32 cellular contexts compared by ENCODE assay signal in genomic region chrX:15241258-15241657, GRCh38. TPM values are rescaled to one million over a fixed set of nuclear protein-coding genes. Genes with fewer than 3 reads are reported as not detected.
"Had no signal": no experiment of that assay in that cellular context is flagged by ENCODE, and none has a peak within 500 bp of the region (broad histone marks: within the 10 kb centered on the region; RNA-seq: fewer than 3 reads in every experiment).

No MANE protein-coding gene starts in this region.

- H3K9me3 Mint-ChIP-seq: activated B cell treated with CpG ODN at 0.5 μM for 24 hours; activated CD4-positive, alpha-beta memory T cell treated with anti-CD3 and anti-CD28 coated beads for 36 hours; activated naive CD4-positive, alpha-beta T cell treated with anti-CD3 and anti-CD28 coated beads for 36 hours; activated naive CD4-positive, alpha-beta T cell treated with anti-CD3 and anti-CD28 coated beads, Interleukin-2, amount 50 U/mL, for 72 hours; activated T-cell treated with anti-CD3 and anti-CD28 coated beads, Interleukin-2, amount 50 U/mL, for 4 hours; activated T-helper 1 cell treated with anti-CD3 and anti-CD28 coated beads, Interleukin-12 subunit alpha, Interleukin-12 subunit beta, Interleukin-2, Interleukin-4 antibody, amounts not matched to agents 30 ng/mL and 10 ng/mL and 1 ng/mL, durations not matched to agents 14 hours and 24 hours and 36 hours; T-cell had no signal

- ATAC-seq: activated naive CD4-positive, alpha-beta T cell treated with anti-CD3 and anti-CD28 coated beads, Interleukin-2, amount 50 U/mL, for 72 hours; activated T-cell treated with anti-CD3 and anti-CD28 coated beads, Interleukin-2, amount 50 U/mL, for 4 hours; PC-3; Right ventricle myocardium inferior; SK-N-SH treated with all-trans-retinoic acid at 6 μM for 48 hours; T-cell; T-helper 17 cell had no signal

- DNase-seq: activated B cell treated with CpG ODN at 0.5 μM for 24 hours; activated CD4-positive, alpha-beta memory T cell treated with anti-CD3 and anti-CD28 coated beads for 36 hours; activated CD4-positive, alpha-beta T cell treated with anti-CD3 and anti-CD28 coated beads for 4 hours; activated CD4-positive, alpha-beta T cell treated with anti-CD3 and anti-CD28 coated beads, Interleukin-2, amount 50 U/mL, for 1 hour; activated CD4-positive, CD25-positive, alpha-beta regulatory T cell treated with anti-CD3 and anti-CD28 coated beads, Interleukin-2, amount 50 U/mL, for 72 hours; activated CD8-positive, alpha-beta memory T cell treated with anti-CD3 and anti-CD28 coated beads, Interleukin-2, amount 50 U/mL, for 4 hours; activated gamma-delta T cell treated with Interleukin-2 at 50 U/mL for 16 hours; activated naive CD4-positive, alpha-beta T cell treated with anti-CD3 and anti-CD28 coated beads for 36 hours; activated T-cell treated with anti-CD3 and anti-CD28 coated beads for 4 hours; activated T-cell treated with anti-CD3 and anti-CD28 coated beads, Interleukin-2, amount 50 U/mL, for 4 hours; MM.1S; MV-4-11; NCI-H1092; NCI-H1436 treated with DMSO at 0.1 percent for 48 hours; NCI-H1694 treated with DMSO at 0.1 percent for 48 hours; NCI-H2029; NCI-H345; NCI-H524 treated with DMSO at 0.1 percent for 48 hours; PC-3; SIG-M5; T-cell; T-helper 17 cell had no signal

- H3K27me3 Mint-ChIP-seq: activated B cell treated with CpG ODN at 0.5 μM for 24 hours; activated CD4-positive, alpha-beta memory T cell treated with anti-CD3 and anti-CD28 coated beads for 36 hours; brain; T-helper 17 cell had no signal

- H3K36me3 Mint-ChIP-seq: activated CD4-positive, alpha-beta memory T cell treated with anti-CD3 and anti-CD28 coated beads for 36 hours; activated naive CD4-positive, alpha-beta T cell treated with anti-CD3 and anti-CD28 coated beads, Interleukin-2, amount 50 U/mL, for 72 hours; brain; T-cell had no signal

- H3K27ac Mint-ChIP-seq: activated B cell treated with CpG ODN at 0.5 μM for 24 hours; activated CD4-positive, alpha-beta memory T cell treated with anti-CD3 and anti-CD28 coated beads for 36 hours; activated naive CD4-positive, alpha-beta T cell treated with anti-CD3 and anti-CD28 coated beads for 36 hours; activated naive CD4-positive, alpha-beta T cell treated with anti-CD3 and anti-CD28 coated beads, Interleukin-2, amount 50 U/mL, for 72 hours; activated T-helper 1 cell treated with anti-CD3 and anti-CD28 coated beads, Interleukin-12 subunit alpha, Interleukin-12 subunit beta, Interleukin-2, Interleukin-4 antibody, amounts not matched to agents 30 ng/mL and 10 ng/mL and 1 ng/mL, durations not matched to agents 14 hours and 24 hours and 36 hours; brain; T-cell; T-helper 17 cell had no signal

- H3K4me3 Mint-ChIP-seq: activated B cell treated with CpG ODN at 0.5 μM for 24 hours; activated CD4-positive, alpha-beta memory T cell treated with anti-CD3 and anti-CD28 coated beads for 36 hours; activated naive CD4-positive, alpha-beta T cell treated with anti-CD3 and anti-CD28 coated beads for 36 hours; activated T-cell treated with anti-CD3 and anti-CD28 coated beads, Interleukin-2, amount 50 U/mL, for 4 hours; activated T-helper 1 cell treated with anti-CD3 and anti-CD28 coated beads, Interleukin-12 subunit alpha, Interleukin-12 subunit beta, Interleukin-2, Interleukin-4 antibody, amounts not matched to agents 30 ng/mL and 10 ng/mL and 1 ng/mL, durations not matched to agents 14 hours and 24 hours and 36 hours; brain; T-cell; T-helper 17 cell had no signal

- H3K4me2 ChIP-seq: KMS-11 had no signal

- H3K4me1 Mint-ChIP-seq: activated B cell treated with CpG ODN at 0.5 μM for 24 hours, brain, T-cell had no signal

- H3K9ac ChIP-seq: KMS-11 had no signal

- FAIRE-seq: bronchial epithelial cell, RCC 7860 had no signal

- H3K27ac ChIP-seq: KMS-11, RWPE1, VCaP had no signal

RNA-seq across cellular contexts. Expression of gene ASB9, which starts 28.6 kb away (rescaled TPM):
- total RNA-seq: activated B cell treated with CpG ODN at 0.5 μM for 24 hours; activated T-helper 1 cell treated with anti-CD3 and anti-CD28 coated beads, Interleukin-12 subunit alpha, Interleukin-12 subunit beta, Interleukin-2, Interleukin-4 antibody, amounts not matched to agents 30 ng/mL and 10 ng/mL and 1 ng/mL, durations not matched to agents 14 hours and 24 hours and 36 hours; bronchial epithelial cell; T-helper 17 cell had no signal
